13 cellular contexts compared by ENCODE assay signal in the genomic region with DNA sequence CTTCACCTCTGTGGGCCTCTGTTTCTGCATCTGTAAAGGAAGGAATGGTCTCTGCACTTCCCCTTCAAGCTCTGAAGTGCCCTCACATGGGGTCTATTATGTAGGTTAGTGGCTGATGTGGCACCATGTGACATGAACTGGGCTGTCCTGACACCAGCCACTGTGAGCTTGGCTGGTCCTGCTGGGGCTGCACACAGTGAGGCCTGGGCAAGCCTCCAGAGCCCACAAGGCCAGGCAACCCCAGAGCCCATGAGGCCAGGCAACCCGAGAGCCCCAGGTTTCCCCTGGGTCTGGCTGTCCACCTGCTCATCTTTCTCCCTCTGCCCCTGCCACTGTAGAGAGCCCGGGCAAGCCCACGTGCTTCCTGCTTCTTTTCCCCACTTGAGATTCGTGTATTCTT.
"Had no signal": no experiment of that assay in that cellular context is flagged by ENCODE, and none has a peak within 500 bp of the region (broad histone marks: within the 10 kb centered on the region; RNA-seq: fewer than 3 reads in every experiment).

No MANE protein-coding gene starts in this region.

- H3K9me3 ChIP-seq: body of pancreas, mucosa of descending colon, sigmoid colon, stomach, thoracic aorta had no signal

- H3K27me3 ChIP-seq: body of pancreas, sigmoid colon, stomach had no signal

- H3K27ac ChIP-seq: body of pancreas, sigmoid colon, stomach, thoracic aorta had no signal

- H3K36me3 ChIP-seq: sigmoid colon, thoracic aorta had no signal

- H3K36me3 Mint-ChIP-seq: activated naive CD4-positive, alpha-beta T cell treated with anti-CD3 and anti-CD28 coated beads, Interleukin-2, amount 50 U/mL, for 24 hours; natural killer cell treated with Interleukin-12 subunit alpha and Interleukin-12 subunit beta and Interleukin-15 and Interleukin-18, amount 100 ng/mL, for 72 hours had no signal

- H3K4me3 Mint-ChIP-seq: activated naive CD4-positive, alpha-beta T cell treated with anti-CD3 and anti-CD28 coated beads, Interleukin-2, amount 50 U/mL, for 24 hours; natural killer cell treated with Interleukin-12 subunit alpha and Interleukin-12 subunit beta and Interleukin-15 and Interleukin-18, amount 100 ng/mL, for 72 hours had no signal

- DNase-seq: activated T-cell treated with anti-CD3 and anti-CD28 coated beads, Interleukin-2, amount 50 U/mL, for 1 hour; amniotic stem cell; body of pancreas; cerebellar nuclear complex; mucosa of descending colon; sigmoid colon; stimulated activated CD4-positive, alpha-beta T cell treated with anti-CD3 and anti-CD28 coated beads, Interleukin-4, amount 100 ng/mL, for 1 hour; stimulated activated CD8-positive, alpha-beta memory T cell treated with anti-CD3 and anti-CD28 coated beads, Interleukin-4, amount 100 ng/mL, for 48 hours; stomach had no signal

- H3K4me1 ChIP-seq: body of pancreas, sigmoid colon had no signal

- ATAC-seq: body of pancreas, esophagus mucosa, mucosa of descending colon had no signal

- H3K9me3 Mint-ChIP-seq: activated naive CD4-positive, alpha-beta T cell treated with anti-CD3 and anti-CD28 coated beads, Interleukin-2, amount 50 U/mL, for 24 hours; natural killer cell treated with Interleukin-12 subunit alpha and Interleukin-12 subunit beta and Interleukin-15 and Interleukin-18, amount 100 ng/mL, for 72 hours had no signal

- H3K27ac Mint-ChIP-seq: activated naive CD4-positive, alpha-beta T cell treated with anti-CD3 and anti-CD28 coated beads, Interleukin-2, amount 50 U/mL, for 24 hours; natural killer cell treated with Interleukin-12 subunit alpha and Interleukin-12 subunit beta and Interleukin-15 and Interleukin-18, amount 100 ng/mL, for 72 hours had no signal

- H3K4me1 Mint-ChIP-seq: activated naive CD4-positive, alpha-beta T cell treated with anti-CD3 and anti-CD28 coated beads, Interleukin-2, amount 50 U/mL, for 24 hours had no signal

- H3K4me3 ChIP-seq: body of pancreas, mucosa of descending colon, sigmoid colon, stomach, thoracic aorta had no signal

- H3K27me3 Mint-ChIP-seq: activated naive CD4-positive, alpha-beta T cell treated with anti-CD3 and anti-CD28 coated beads, Interleukin-2, amount 50 U/mL, for 24 hours had no signal
